Comparison of ENCODE assay signal across 1 cellular context in the genomic region with DNA sequence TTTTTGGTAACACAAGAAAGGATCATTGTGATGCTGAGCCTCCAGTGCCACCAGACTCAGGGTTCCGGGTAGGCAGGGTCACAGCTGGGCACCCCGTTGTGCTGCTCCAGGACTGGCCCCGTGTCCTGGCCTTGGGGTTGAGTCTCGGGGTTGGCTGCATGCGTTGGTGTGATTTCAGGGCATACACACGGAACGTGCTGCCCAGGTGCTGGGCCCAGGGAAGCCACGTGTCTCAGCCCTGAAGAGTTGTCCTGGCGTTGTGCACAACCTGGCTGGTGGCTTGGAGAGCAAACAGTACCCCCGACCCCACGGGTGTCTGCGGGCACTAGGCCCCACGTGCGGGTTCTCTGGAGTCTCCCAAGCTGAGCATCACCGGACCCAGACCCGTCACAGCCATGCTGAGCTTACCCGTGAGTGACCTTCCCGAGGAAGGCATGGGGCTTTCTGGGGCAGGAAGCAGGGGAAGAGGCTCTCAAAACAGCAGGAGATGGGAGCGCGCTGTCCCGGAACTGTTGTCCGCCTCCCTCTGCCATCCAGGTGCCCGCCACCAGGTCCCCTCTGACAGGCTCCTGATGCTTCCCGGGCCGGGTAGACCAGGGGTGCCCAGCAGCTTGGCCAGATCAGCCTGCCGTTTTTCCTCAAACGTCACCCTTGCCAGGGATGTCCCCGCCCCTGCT.
A peak's percentile ranks its signal among the peaks of the same experiment; 100 is the strongest.
TF ChIP-seq lines count a peak whose summit lies in the region.

No MANE protein-coding gene starts in this region.

TF ChIP-seq in GM12878, 131 proteins besides CTCF, POLR2A, EP300 and RAD21 (continued from another document and continues in another):
- TF ChIP-seq, protein P1, sequence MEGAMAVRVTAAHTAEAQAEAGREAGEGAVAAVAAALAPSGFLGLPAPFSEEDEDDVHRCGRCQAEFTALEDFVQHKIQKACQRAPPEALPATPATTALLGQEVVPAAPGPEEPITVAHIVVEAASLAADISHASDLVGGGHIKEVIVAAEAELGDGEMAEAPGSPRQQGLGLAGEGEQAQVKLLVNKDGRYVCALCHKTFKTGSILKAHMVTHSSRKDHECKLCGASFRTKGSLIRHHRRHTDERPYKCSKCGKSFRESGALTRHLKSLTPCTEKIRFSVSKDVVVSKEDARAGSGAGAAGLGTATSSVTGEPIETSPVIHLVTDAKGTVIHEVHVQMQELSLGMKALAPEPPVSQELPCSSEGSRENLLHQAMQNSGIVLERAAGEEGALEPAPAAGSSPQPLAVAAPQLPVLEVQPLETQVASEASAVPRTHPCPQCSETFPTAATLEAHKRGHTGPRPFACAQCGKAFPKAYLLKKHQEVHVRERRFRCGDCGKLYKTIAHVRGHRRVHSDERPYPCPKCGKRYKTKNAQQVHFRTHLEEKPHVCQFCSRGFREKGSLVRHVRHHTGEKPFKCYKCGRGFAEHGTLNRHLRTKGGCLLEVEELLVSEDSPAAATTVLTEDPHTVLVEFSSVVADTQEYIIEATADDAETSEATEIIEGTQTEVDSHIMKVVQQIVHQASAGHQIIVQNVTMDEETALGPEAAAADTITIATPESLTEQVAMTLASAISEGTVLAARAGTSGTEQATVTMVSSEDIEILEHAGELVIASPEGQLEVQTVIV (IDR thresholded peaks at IDR 0.05; ENCODE audit: borderline replicate concordance, partially characterized antibody) = no peak
- TF ChIP-seq, protein P2, sequence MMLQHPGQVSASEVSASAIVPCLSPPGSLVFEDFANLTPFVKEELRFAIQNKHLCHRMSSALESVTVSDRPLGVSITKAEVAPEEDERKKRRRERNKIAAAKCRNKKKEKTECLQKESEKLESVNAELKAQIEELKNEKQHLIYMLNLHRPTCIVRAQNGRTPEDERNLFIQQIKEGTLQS (IDR thresholded peaks at IDR 0.05; ENCODE audit: borderline replicate concordance, extremely low read depth, low read depth, low read length) = no peak
- TF ChIP-seq, protein P3, sequence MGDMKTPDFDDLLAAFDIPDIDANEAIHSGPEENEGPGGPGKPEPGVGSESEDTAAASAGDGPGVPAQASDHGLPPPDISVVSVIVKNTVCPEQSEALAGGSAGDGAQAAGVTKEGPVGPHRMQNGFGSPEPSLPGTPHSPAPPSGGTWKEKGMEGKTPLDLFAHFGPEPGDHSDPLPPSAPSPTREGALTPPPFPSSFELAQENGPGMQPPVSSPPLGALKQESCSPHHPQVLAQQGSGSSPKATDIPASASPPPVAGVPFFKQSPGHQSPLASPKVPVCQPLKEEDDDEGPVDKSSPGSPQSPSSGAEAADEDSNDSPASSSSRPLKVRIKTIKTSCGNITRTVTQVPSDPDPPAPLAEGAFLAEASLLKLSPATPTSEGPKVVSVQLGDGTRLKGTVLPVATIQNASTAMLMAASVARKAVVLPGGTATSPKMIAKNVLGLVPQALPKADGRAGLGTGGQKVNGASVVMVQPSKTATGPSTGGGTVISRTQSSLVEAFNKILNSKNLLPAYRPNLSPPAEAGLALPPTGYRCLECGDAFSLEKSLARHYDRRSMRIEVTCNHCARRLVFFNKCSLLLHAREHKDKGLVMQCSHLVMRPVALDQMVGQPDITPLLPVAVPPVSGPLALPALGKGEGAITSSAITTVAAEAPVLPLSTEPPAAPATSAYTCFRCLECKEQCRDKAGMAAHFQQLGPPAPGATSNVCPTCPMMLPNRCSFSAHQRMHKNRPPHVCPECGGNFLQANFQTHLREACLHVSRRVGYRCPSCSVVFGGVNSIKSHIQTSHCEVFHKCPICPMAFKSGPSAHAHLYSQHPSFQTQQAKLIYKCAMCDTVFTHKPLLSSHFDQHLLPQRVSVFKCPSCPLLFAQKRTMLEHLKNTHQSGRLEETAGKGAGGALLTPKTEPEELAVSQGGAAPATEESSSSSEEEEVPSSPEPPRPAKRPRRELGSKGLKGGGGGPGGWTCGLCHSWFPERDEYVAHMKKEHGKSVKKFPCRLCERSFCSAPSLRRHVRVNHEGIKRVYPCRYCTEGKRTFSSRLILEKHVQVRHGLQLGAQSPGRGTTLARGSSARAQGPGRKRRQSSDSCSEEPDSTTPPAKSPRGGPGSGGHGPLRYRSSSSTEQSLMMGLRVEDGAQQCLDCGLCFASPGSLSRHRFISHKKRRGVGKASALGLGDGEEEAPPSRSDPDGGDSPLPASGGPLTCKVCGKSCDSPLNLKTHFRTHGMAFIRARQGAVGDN (IDR thresholded peaks at IDR 0.05) = peak; percentile 56; the same call in 1 of the 2 replicates
- TF ChIP-seq IRF4 (IDR thresholded peaks at IDR 0.05; ENCODE audit: low read depth, low read length) = no peak
- TF ChIP-seq RB1 (IDR thresholded peaks at IDR 0.05; ENCODE audit: borderline replicate concordance) = no peak
- TF ChIP-seq CBX5 (IDR thresholded peaks at IDR 0.05; ENCODE audit: low read depth) = no peak
- TF ChIP-seq NR2C2 (IDR thresholded peaks at IDR 0.05; ENCODE audit: borderline replicate concordance, control insufficient read depth, insufficient read length, low read depth) = no peak
- no peak for TF ChIP-seq ZBED1 (IDR thresholded peaks at IDR 0.05; ENCODE audit: borderline replicate concordance)
- TF ChIP-seq CHD4 (IDR thresholded peaks at IDR 0.05) = no peak
- TF ChIP-seq MYB (IDR thresholded peaks at IDR 0.05; ENCODE audit: borderline replicate concordance, low read depth, low read length) = no peak
- TF ChIP-seq, protein P4, sequence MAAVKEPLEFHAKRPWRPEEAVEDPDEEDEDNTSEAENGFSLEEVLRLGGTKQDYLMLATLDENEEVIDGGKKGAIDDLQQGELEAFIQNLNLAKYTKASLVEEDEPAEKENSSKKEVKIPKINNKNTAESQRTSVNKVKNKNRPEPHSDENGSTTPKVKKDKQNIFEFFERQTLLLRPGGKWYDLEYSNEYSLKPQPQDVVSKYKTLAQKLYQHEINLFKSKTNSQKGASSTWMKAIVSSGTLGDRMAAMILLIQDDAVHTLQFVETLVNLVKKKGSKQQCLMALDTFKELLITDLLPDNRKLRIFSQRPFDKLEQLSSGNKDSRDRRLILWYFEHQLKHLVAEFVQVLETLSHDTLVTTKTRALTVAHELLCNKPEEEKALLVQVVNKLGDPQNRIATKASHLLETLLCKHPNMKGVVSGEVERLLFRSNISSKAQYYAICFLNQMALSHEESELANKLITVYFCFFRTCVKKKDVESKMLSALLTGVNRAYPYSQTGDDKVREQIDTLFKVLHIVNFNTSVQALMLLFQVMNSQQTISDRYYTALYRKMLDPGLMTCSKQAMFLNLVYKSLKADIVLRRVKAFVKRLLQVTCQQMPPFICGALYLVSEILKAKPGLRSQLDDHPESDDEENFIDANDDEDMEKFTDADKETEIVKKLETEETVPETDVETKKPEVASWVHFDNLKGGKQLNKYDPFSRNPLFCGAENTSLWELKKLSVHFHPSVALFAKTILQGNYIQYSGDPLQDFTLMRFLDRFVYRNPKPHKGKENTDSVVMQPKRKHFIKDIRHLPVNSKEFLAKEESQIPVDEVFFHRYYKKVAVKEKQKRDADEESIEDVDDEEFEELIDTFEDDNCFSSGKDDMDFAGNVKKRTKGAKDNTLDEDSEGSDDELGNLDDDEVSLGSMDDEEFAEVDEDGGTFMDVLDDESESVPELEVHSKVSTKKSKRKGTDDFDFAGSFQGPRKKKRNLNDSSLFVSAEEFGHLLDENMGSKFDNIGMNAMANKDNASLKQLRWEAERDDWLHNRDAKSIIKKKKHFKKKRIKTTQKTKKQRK (IDR thresholded peaks at IDR 0.05; ENCODE audit: low read depth, low read length) = no peak
- no peak; the same call in 2 of the 3 replicates for TF ChIP-seq POU2F2 (IDR thresholded peaks at IDR 0.05; ENCODE audit: borderline replicate concordance, low read depth, low read length)
- no peak for TF ChIP-seq CREM (IDR thresholded peaks at IDR 0.05; ENCODE audit: low read depth)
- no peak for TF ChIP-seq JUNB (IDR thresholded peaks at IDR 0.05)
- TF ChIP-seq WRNIP1 (IDR thresholded peaks at IDR 0.05; ENCODE audit: borderline replicate concordance, low read depth, low read length) = no peak
- TF ChIP-seq SPI1 (IDR thresholded peaks at IDR 0.05; ENCODE audit: borderline replicate concordance, insufficient read depth, low read depth, low read length) = no peak
- TF ChIP-seq SREBF2 (IDR thresholded peaks at IDR 0.05; ENCODE audit: low read length) = no peak
- TF ChIP-seq YY1 (IDR thresholded peaks at IDR 0.05; ENCODE audit: low read depth, low read length) = no peak
- TF ChIP-seq TCF7 (IDR thresholded peaks at IDR 0.05; ENCODE audit: borderline replicate concordance) = no peak
- no peak for TF ChIP-seq CREB1 (IDR thresholded peaks at IDR 0.05; ENCODE audit: low read depth)
- TF ChIP-seq MEF2A (IDR thresholded peaks at IDR 0.05; ENCODE audit: insufficient read depth, low read depth, low read length) = no peak
- TF ChIP-seq IKZF2 (IDR thresholded peaks at IDR 0.05) = peak in 1 of 2 experiments; percentile 39; a peak in 2 of 4 replicates
- no peak for TF ChIP-seq RAD51 (IDR thresholded peaks at IDR 0.05)
- TF ChIP-seq ZNF274 (IDR thresholded peaks at IDR 0.05; ENCODE audit: insufficient read depth, insufficient read length) = no peak
- TF ChIP-seq EGR1 (IDR thresholded peaks at IDR 0.05; ENCODE audit: borderline replicate concordance in 1 of 2, low read depth in 2 of 2, low read length in 2 of 2) = no peak
- TF ChIP-seq ZNF384 (IDR thresholded peaks at IDR 0.05; ENCODE audit: borderline replicate concordance, low read depth, low read length) = 0 out of 2 replicates have a peak, but pooled peaks have one; percentile 1
- TF ChIP-seq MTA2 (IDR thresholded peaks at IDR 0.05; ENCODE audit: low read depth) = no peak
- TF ChIP-seq FOS (IDR thresholded peaks at IDR 0.05; ENCODE audit: borderline replicate concordance, extremely low read depth, insufficient read length) = no peak
- TF ChIP-seq IKZF1 (conservative IDR thresholded peaks at IDR 0.05) = peak; percentile 54
- no peak for TF ChIP-seq SREBF1 (IDR thresholded peaks at IDR 0.05; ENCODE audit: low read length)
- TF ChIP-seq SMAD5 (IDR thresholded peaks at IDR 0.05; ENCODE audit: low read depth) = 0 out of 2 replicates have a peak, but pooled peaks have one; percentile 4
- 0 out of 2 replicates have a peak, but pooled peaks have one; percentile 20 for TF ChIP-seq TCF12 (IDR thresholded peaks at IDR 0.05; ENCODE audit: low read depth, low read length)
- TF ChIP-seq, protein P5, sequence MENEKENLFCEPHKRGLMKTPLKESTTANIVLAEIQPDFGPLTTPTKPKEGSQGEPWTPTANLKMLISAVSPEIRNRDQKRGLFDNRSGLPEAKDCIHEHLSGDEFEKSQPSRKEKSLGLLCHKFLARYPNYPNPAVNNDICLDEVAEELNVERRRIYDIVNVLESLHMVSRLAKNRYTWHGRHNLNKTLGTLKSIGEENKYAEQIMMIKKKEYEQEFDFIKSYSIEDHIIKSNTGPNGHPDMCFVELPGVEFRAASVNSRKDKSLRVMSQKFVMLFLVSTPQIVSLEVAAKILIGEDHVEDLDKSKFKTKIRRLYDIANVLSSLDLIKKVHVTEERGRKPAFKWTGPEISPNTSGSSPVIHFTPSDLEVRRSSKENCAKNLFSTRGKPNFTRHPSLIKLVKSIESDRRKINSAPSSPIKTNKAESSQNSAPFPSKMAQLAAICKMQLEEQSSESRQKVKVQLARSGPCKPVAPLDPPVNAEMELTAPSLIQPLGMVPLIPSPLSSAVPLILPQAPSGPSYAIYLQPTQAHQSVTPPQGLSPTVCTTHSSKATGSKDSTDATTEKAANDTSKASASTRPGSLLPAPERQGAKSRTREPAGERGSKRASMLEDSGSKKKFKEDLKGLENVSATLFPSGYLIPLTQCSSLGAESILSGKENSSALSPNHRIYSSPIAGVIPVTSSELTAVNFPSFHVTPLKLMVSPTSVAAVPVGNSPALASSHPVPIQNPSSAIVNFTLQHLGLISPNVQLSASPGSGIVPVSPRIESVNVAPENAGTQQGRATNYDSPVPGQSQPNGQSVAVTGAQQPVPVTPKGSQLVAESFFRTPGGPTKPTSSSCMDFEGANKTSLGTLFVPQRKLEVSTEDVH (IDR thresholded peaks at IDR 0.05; ENCODE audit: low read depth, partially characterized antibody) = no peak
- no peak for TF ChIP-seq NFXL1 (IDR thresholded peaks at IDR 0.05; ENCODE audit: borderline replicate concordance)
- TF ChIP-seq MTA3 (IDR thresholded peaks at IDR 0.05; ENCODE audit: borderline replicate concordance, low read length) = no peak
- TF ChIP-seq ZSCAN29 (IDR thresholded peaks at IDR 0.05) = no peak
- TF ChIP-seq LARP7 (IDR thresholded peaks at IDR 0.05) = 0 out of 2 replicates have a peak, but pooled peaks have one; percentile 18
- TF ChIP-seq SMAD1 (IDR thresholded peaks at IDR 0.05; ENCODE audit: low read depth, partially characterized antibody) = no peak
- no peak for TF ChIP-seq SRF (IDR thresholded peaks at IDR 0.05; ENCODE audit: low read depth in 2 of 2, low read length in 2 of 2)
- no peak for TF ChIP-seq ATF7 (IDR thresholded peaks at IDR 0.05; ENCODE audit: low read depth)
- no peak for TF ChIP-seq EED (IDR thresholded peaks at IDR 0.05; ENCODE audit: low read depth)
- 0 out of 2 replicates have a peak, but pooled peaks have one; percentile 6 for TF ChIP-seq TARDBP (IDR thresholded peaks at IDR 0.05; ENCODE audit: borderline replicate concordance)
- no peak for TF ChIP-seq ZNF207 (IDR thresholded peaks at IDR 0.05; ENCODE audit: borderline replicate concordance)
- TF ChIP-seq, protein P6, sequence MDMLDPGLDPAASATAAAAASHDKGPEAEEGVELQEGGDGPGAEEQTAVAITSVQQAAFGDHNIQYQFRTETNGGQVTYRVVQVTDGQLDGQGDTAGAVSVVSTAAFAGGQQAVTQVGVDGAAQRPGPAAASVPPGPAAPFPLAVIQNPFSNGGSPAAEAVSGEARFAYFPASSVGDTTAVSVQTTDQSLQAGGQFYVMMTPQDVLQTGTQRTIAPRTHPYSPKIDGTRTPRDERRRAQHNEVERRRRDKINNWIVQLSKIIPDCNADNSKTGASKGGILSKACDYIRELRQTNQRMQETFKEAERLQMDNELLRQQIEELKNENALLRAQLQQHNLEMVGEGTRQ (IDR thresholded peaks at IDR 0.05; ENCODE audit: borderline replicate concordance, low read depth, low read length) = no peak; the same call in 1 of the 2 replicates
- TF ChIP-seq SP1 (IDR thresholded peaks at IDR 0.05; ENCODE audit: low read depth, low read length) = no peak
- TF ChIP-seq ZNF217 (IDR thresholded peaks at IDR 0.05) = no peak
